Comparison of ENCODE assay signal across 1 cellular context in genomic region chr1:182142621-182143020, GRCh38.
TF ChIP-seq lines count a peak whose summit lies in the region.

No MANE protein-coding gene starts in this region.

TF ChIP-seq in HCT116, 20 proteins besides CTCF, POLR2A, EP300 and RAD21 (continued from another document):
- TF ChIP-seq, protein P1, sequence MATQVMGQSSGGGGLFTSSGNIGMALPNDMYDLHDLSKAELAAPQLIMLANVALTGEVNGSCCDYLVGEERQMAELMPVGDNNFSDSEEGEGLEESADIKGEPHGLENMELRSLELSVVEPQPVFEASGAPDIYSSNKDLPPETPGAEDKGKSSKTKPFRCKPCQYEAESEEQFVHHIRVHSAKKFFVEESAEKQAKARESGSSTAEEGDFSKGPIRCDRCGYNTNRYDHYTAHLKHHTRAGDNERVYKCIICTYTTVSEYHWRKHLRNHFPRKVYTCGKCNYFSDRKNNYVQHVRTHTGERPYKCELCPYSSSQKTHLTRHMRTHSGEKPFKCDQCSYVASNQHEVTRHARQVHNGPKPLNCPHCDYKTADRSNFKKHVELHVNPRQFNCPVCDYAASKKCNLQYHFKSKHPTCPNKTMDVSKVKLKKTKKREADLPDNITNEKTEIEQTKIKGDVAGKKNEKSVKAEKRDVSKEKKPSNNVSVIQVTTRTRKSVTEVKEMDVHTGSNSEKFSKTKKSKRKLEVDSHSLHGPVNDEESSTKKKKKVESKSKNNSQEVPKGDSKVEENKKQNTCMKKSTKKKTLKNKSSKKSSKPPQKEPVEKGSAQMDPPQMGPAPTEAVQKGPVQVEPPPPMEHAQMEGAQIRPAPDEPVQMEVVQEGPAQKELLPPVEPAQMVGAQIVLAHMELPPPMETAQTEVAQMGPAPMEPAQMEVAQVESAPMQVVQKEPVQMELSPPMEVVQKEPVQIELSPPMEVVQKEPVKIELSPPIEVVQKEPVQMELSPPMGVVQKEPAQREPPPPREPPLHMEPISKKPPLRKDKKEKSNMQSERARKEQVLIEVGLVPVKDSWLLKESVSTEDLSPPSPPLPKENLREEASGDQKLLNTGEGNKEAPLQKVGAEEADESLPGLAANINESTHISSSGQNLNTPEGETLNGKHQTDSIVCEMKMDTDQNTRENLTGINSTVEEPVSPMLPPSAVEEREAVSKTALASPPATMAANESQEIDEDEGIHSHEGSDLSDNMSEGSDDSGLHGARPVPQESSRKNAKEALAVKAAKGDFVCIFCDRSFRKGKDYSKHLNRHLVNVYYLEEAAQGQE (IDR thresholded peaks at IDR 0.05; ENCODE audit: low read depth) = no peak
